ENCODE assay signal across 27 cellular contexts in genomic region chr4:67499799-67500198, GRCh38. TPM values are rescaled to one million over a fixed set of nuclear protein-coding genes. Genes with fewer than 3 reads are reported as not detected.
DNase-seq lines count a peak whose midpoint lies in the region; ATAC-seq and TF ChIP-seq lines count a peak whose summit lies in the region.
"Had no signal": no experiment of that assay in that cellular context is flagged by ENCODE, and none has a peak within 500 bp of the region (broad histone marks: within the 10 kb centered on the region; RNA-seq: fewer than 3 reads in every experiment).

No MANE protein-coding gene starts in this region.

- H3K4me1 ChIP-seq in smooth muscle cell (ENCODE audit: low read depth), result peaks cover 5% of the 10 kb centered on the region
- H3K4me1 ChIP-seq: gastrocnemius medialis, spleen had no signal

- H3K9ac ChIP-seq in smooth muscle cell (ENCODE audit: low read depth), result no peak overlapping the region

- no peaks in the 10 kb centered on the region for H3K36me3 ChIP-seq in smooth muscle cell (ENCODE audit: low read depth)

- H3K9me3 ChIP-seq in smooth muscle cell (replicated peaks; ENCODE audit: low read depth), result no peaks in the 10 kb centered on the region
- H3K9me3 ChIP-seq: gastrocnemius medialis, spleen had no signal

- H4K20me1 ChIP-seq in smooth muscle cell (ENCODE audit: low read depth), result peaks cover 26% of the 10 kb centered on the region

- no peak for DNase-seq in smooth muscle cell (lab: John Stamatoyannopoulos, UW; ENCODE audit: unreplicated experiment)
- no peak for DNase-seq in GM19240 (ENCODE audit: insufficient read length, low spot score)
- no peak for DNase-seq in NK-92 (lab: John Stamatoyannopoulos, UW; ENCODE audit: unreplicated experiment)
- DNase-seq: activated CD4-positive, alpha-beta T cell treated with anti-CD3 and anti-CD28 coated beads, Interleukin-2, amount 50 U/mL, for 4 hours; activated CD8-positive, alpha-beta memory T cell treated with anti-CD3 and anti-CD28 coated beads, Interleukin-2, amount 50 U/mL, for 48 hours; activated naive CD4-positive, alpha-beta T cell treated with Interleukin-2 at 50 U/mL for 16 hours; amygdala; DND-41; gastrocnemius medialis; islet precursor cell; NCI-H1105 treated with DMSO at 0.1 percent for 48 hours; NCI-H510A; nucleus accumbens; retina; spleen; stimulated activated CD4-positive, alpha-beta T cell treated with anti-CD3 and anti-CD28 coated beads, Interleukin-4, amount 100 ng/mL, for 24 hours; stimulated activated naive CD8-positive, alpha-beta T cell treated with anti-CD3 and anti-CD28 coated beads, Interleukin-15, amount 100 ng/mL, for 72 hours; T-helper 2 cell; trophoblast cell; WERI-Rb-1 had no signal

- peaks cover 6% of the 10 kb centered on the region for H3K79me2 ChIP-seq in smooth muscle cell (ENCODE audit: low read depth)

- TF ChIP-seq CTCF in smooth muscle cell (IDR thresholded peaks at IDR 0.05; ENCODE audit: borderline replicate concordance, insufficient read depth, poor library complexity, severe bottlenecking), result no peak

- ATAC-seq in GM18861 (IDR thresholded peaks at IDR 0.05; ENCODE audit: unreplicated experiment), result peak; percentile 65
- ATAC-seq in GM21723 (IDR thresholded peaks at IDR 0.05; ENCODE audit: unreplicated experiment), result peak; percentile 80
- ATAC-seq in HG03460 (IDR thresholded peaks at IDR 0.05; ENCODE audit: unreplicated experiment), result peak; percentile 71
- ATAC-seq in HG02610 (IDR thresholded peaks at IDR 0.05; ENCODE audit: unreplicated experiment), result no peak
- ATAC-seq: gastrocnemius medialis; stimulated activated naive CD8-positive, alpha-beta T cell treated with anti-CD3 and anti-CD28 coated beads, Interleukin-15, amount 100 ng/mL, for 72 hours had no signal

- H3K27ac ChIP-seq in smooth muscle cell (ENCODE audit: low read depth), result no peak overlapping the region
- H3K27ac ChIP-seq: gastrocnemius medialis, spleen, WERI-Rb-1 had no signal

- H3K4me3 ChIP-seq in smooth muscle cell, result no peak overlapping the region
- H3K4me3 ChIP-seq: gastrocnemius medialis, lung, spleen had no signal

- 80% methylated on average over 2 of the region's 2 CpGs for WGBS in smooth muscle cell (ENCODE audit: low lambda C conversion rate)

- H2AFZ ChIP-seq in smooth muscle cell (ENCODE audit: low read depth), result no peak overlapping the region

- no peaks in the 10 kb centered on the region for H3F3A ChIP-seq in smooth muscle cell (ENCODE audit: low read depth)

- H3K4me2 ChIP-seq in smooth muscle cell, result peak overlapping the region; percentile 39

- no peaks in the 10 kb centered on the region for H3K27me3 ChIP-seq in smooth muscle cell (ENCODE audit: low read depth)
- H3K27me3 ChIP-seq: gastrocnemius medialis, spleen had no signal

RNA-seq across cellular contexts. Expression of gene CENPC, which starts 45.5 kb away (rescaled TPM):
- 22.3 and 25.1 TPM in 2 replicates for total RNA-seq in smooth muscle cell
- polyA plus RNA-seq in smooth muscle cell, result 7.5 and 11.2 TPM in 2 replicates

RNA-seq across cellular contexts. Expression of gene STAP1, which starts 58.7 kb away (rescaled TPM):
- total RNA-seq in smooth muscle cell, result not detected in 2 replicates
- not detected in 2 replicates for polyA plus RNA-seq in smooth muscle cell
- total RNA-seq: epithelial cell of proximal tubule, gastrocnemius medialis, RPMI7951 had no signal
